ENCODE assay signal across 8 cellular contexts in genomic region chr20:33992923-33993799, GRCh38. TPM values are rescaled to one million over a fixed set of nuclear protein-coding genes. Genes with fewer than 3 reads are reported as not detected.
DNase-seq lines count a peak whose midpoint lies in the region; ATAC-seq and TF ChIP-seq lines count a peak whose summit lies in the region.

No MANE protein-coding gene starts in this region.

- no peaks in the 10 kb centered on the region for H3K36me3 ChIP-seq in BJ (ENCODE audit: control insufficient read depth, insufficient read depth, low read length)

- CTCF ChIA-PET in BJ (lab: Yijun Ruan, JAX), result interaction anchor here (1.0 to 1.3 kb wide), 3 partner anchors 25 to 130 kb away, joined by 3 to 13 read pairs (median 4); no protein-coding TSS in a partner anchor

- POLR2A ChIA-PET in BJ (lab: Charles Lee), result interaction anchor here (0.5 to 0.8 kb wide), 7 partner anchors 30 to 198 kb away, joined by 3 to 10 read pairs (median 6); partner anchors contain the start of gene EIF2S2

- no peaks in the 10 kb centered on the region for H3K27me3 ChIP-seq in BJ (ENCODE audit: control insufficient read depth, insufficient read depth, low read length)

- no peak for TF ChIP-seq CTCF in BJ (IDR thresholded peaks at IDR 0.05; ENCODE audit: insufficient read depth, low read depth, low read length)

- ATAC-seq in HG03457 (IDR thresholded peaks at IDR 0.05; ENCODE audit: unreplicated experiment), result peak; percentile 72

- peak; percentile 98 for DNase-seq in BJ (ENCODE audit: low read depth)
- DNase-seq in GM19240 (ENCODE audit: insufficient read length, low spot score), result peak; percentile 82
- peak; percentile 99 to 100 for DNase-seq in NCI-H524 (lab: John Stamatoyannopoulos, UW)
- DNase-seq in activated CD4-positive, alpha-beta T cell treated with anti-CD3 and anti-CD28 coated beads for 4 hours, result peak; percentile 99
- DNase-seq in kidney glomerular epithelial cell (lab: John Stamatoyannopoulos, UW), result peak; percentile 100
- DNase-seq in stimulated activated CD4-positive, alpha-beta T cell treated with anti-CD3 and anti-CD28 coated beads, Interleukin-15, amount 100 ng/mL, for 48 hours (ENCODE audit: low read depth in 2 of 2), result peak; percentile 99

- peak overlapping the region; percentile 96 for H3K27ac ChIP-seq in cingulate gyrus (ENCODE audit: low read depth, low read length)

- peak overlapping the region; percentile 85 for H3K4me3 ChIP-seq in BJ (ENCODE audit: low read depth, low read length)

RNA-seq across cellular contexts. Expression of gene RALY, which starts 0.6 kb away (rescaled TPM):
- 93.6 and 144 TPM in 2 replicates for polyA plus RNA-seq in BJ (2011; rRNA removed)
- polyA minus RNA-seq in BJ (2011; rRNA and poly(A)+ RNA removed), result 69.1 and 84.8 TPM in 2 replicates

Comparison
In these comparisons a context has a peak if more than half of its experiments do, and no peak if none do; other contexts are left out.
1. Peak in every context shown above with its lines: DNase-seq, ATAC-seq, H3K4me3 ChIP-seq and H3K27ac ChIP-seq.